ENCODE assay signal across 8 cellular contexts in the genomic region with DNA sequence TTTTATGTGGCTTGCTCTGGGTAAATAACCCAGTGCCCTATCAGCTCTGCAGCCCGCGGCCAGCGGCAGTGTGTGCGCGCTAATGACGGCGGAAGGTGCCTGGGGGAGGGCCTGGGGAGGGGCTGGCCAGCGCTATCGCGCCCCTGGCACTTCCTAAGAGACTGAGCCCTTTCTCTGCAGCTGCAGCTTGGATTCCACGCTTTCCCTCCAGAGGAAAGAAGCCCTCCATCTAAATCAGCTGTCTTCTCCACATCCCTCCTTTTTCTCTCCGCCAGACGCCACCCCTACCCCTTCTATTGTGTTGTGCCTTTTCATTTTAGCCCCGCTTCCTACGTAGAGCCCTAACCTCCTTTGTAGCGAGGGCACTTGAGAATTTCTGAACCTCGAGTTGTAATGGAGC. TPM values are rescaled to one million over a fixed set of nuclear protein-coding genes. Genes with fewer than 3 reads are reported as not detected.
DNase-seq lines count a peak whose midpoint lies in the region; ATAC-seq and TF ChIP-seq lines count a peak whose summit lies in the region.

No MANE protein-coding gene starts in this region.

- peak overlapping the region; percentile 89 for H3K4me2 ChIP-seq in GM23248 (ENCODE audit: unreplicated experiment)

- H3K4me1 ChIP-seq in GM23248 (ENCODE audit: insufficient read depth) (peaks cover 6% of the 10 kb centered on the region; the same call in 1 of the 2 replicates), mucosa of stomach (ENCODE audit: control insufficient read depth, insufficient read depth, low read length) (peaks cover 10% of the 10 kb centered on the region)

- no peak for ATAC-seq in GM21381 (IDR thresholded peaks at IDR 0.05; ENCODE audit: unreplicated experiment)
- no peak for ATAC-seq in GM18505 (IDR thresholded peaks at IDR 0.05; ENCODE audit: unreplicated experiment)

- H3K9me3 ChIP-seq in GM23248 (ENCODE audit: low read depth), result no peaks in the 10 kb centered on the region
- H3K9me3 ChIP-seq in mucosa of stomach (ENCODE audit: control insufficient read depth, low read length), result no peaks in the 10 kb centered on the region

- no peaks in the 10 kb centered on the region for H3K79me2 ChIP-seq in GM23248 (ENCODE audit: insufficient read depth)

- H3K4me3 ChIP-seq in GM23248 (peak overlapping the region; percentile 79), mucosa of stomach (ENCODE audit: low read length) (peak overlapping the region; percentile 81)

- no peaks in the 10 kb centered on the region for H3K9me2 ChIP-seq in GM23248 (ENCODE audit: insufficient read depth)

- H3K27me3 ChIP-seq in GM23248 (replicated peaks; ENCODE audit: insufficient read depth) (no peaks in the 10 kb centered on the region), mucosa of stomach (ENCODE audit: control insufficient read depth, insufficient read depth, low read length) (peaks cover 9% of the 10 kb centered on the region)

- no peaks in the 10 kb centered on the region for H4K20me1 ChIP-seq in GM23248 (ENCODE audit: insufficient read depth)

- peak overlapping the region; percentile 97 for H2AFZ ChIP-seq in GM23248

- H3K36me3 ChIP-seq in GM23248 (ENCODE audit: low read depth), result no peaks in the 10 kb centered on the region
- no peaks in the 10 kb centered on the region for H3K36me3 ChIP-seq in mucosa of stomach (ENCODE audit: control insufficient read depth, insufficient read depth, low read length)

- no peak for TF ChIP-seq POLR2A in GM18505 (IDR thresholded peaks at IDR 0.05; ENCODE audit: borderline replicate concordance, extremely low read depth, insufficient read depth, insufficient read length)

- WGBS in GM23248 (ENCODE audit: low coverage in 1 of 2, low lambda C conversion rate in 2 of 2, missing lambda C conversion rate in 2 of 2), 2 experiments, result 1% methylated on average over 12 to 17 of the region's 17 CpGs

- H3K27ac ChIP-seq in GM23248, result no peak overlapping the region
- peak overlapping the region; percentile 10 for H3K27ac ChIP-seq in cingulate gyrus (ENCODE audit: low read depth, low read length)

- DNase-seq in GM23248 (no peak), NCI-H524 treated with DMSO at 0.1 percent for 48 hours (lab: John Stamatoyannopoulos, UW) (peak; percentile 44), KG1 (lab: John Stamatoyannopoulos, UW) (no peak)
- no peak for DNase-seq in central memory CD4-positive, alpha-beta T cell

- H3K9ac ChIP-seq in GM23248, result no peak overlapping the region
- no peak overlapping the region for H3K9ac ChIP-seq in mucosa of stomach (ENCODE audit: low read length)

- no peaks in the 10 kb centered on the region for H3F3A ChIP-seq in GM23248 (ENCODE audit: insufficient read depth)

- in situ Hi-C loops in GM23248 (cut with MboI), result no loop called here

RNA-seq across cellular contexts. Expression of a gene that starts 0.9 kb away (rescaled TPM):
- total RNA-seq in GM23248 (2014; rRNA removed; shearing (Covaris generic)), result not detected in 2 replicates
- not detected in 2 replicates for polyA plus RNA-seq in GM23248 (2016; fragmentation: Nextera tagmentation; extraction: Ambion mirVana)
